Comparison of ENCODE assay signal across 21 cellular contexts in the genomic region with DNA sequence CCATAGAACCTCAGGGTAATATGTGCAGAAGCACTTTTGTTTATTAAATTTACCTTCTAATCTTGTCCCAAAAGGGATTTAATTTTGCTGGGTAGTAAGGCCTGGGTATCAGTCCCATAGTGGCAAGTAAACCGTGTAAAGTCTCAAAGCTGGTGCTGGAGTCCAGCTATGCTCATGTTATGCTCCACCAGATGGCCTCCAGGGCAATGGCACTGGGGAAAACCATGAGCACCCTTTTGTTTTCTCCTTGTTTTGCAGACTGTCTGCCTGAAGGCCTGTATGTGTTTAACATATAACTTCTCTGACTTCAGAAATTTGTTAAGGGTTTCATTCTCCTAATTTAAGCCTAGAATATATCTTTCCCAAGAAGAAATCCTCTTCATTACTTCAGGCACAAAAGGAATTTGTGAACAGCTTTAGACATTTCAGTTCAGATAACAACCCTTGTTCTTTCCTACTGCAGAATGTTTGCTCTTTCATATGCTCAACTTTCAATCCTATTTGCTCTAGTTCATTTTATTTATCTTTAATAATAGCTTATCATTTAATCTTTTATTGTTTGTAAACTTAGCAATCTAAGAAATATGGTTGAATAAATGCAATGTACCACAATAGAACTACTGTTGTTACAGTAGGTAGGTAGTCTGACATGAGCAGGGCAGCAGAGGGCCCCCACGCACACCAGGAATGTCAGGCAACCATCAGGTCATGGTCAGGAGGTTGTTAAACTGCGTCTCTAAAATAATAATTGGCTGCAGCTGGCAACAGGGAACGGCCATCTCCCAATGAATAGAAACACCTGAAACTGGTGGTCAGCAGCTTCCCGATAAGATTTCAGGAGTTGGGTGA.
A peak's percentile ranks its signal among the peaks of the same experiment; 100 is the strongest.
DNase-seq lines count a peak whose midpoint lies in the region; ATAC-seq and TF ChIP-seq lines count a peak whose summit lies in the region.
"Had no signal": no experiment of that assay in that cellular context is flagged by ENCODE, and none has a peak within 500 bp of the region (broad histone marks: within the 10 kb centered on the region; RNA-seq: fewer than 3 reads in every experiment).

No MANE protein-coding gene starts in this region.

- ATAC-seq in left lobe of liver: peak; percentile 34
- no peak for ATAC-seq in GM21367 (IDR thresholded peaks at IDR 0.05; ENCODE audit: unreplicated experiment)
- ATAC-seq: natural killer cell treated with Interleukin-12 subunit alpha and Interleukin-12 subunit beta and Interleukin-15 and Interleukin-18, amount 100 ng/mL, for 72 hours; stimulated activated effector memory CD8-positive, alpha-beta T cell treated with anti-CD3 and anti-CD28 coated beads, Interleukin-12 subunit alpha, Interleukin-12 subunit beta, amount 100 ng/mL, for 72 hours had no signal

- DNase-seq in DMS 273 (lab: John Stamatoyannopoulos, UW; ENCODE audit: unreplicated experiment) (peak; percentile 2), DMS 273 treated with DMSO at 0.1 percent for 48 hours (lab: John Stamatoyannopoulos, UW) (no peak), LNCaP clone FGC (ENCODE audit: low read depth) (no peak), SK-N-DZ (ENCODE audit: low spot score) (peak; percentile 7), left lobe of liver (ENCODE audit: low spot score) (no peak), nucleus accumbens (lab: John Stamatoyannopoulos, UW) (no peak), NCI-H1105 (lab: John Stamatoyannopoulos, UW) (no peak)
- DNase-seq: 8988T; activated CD4-positive, alpha-beta memory T cell treated with anti-CD3 and anti-CD28 coated beads, Interleukin-2, amount 10 ng/mL, durations not matched to agents 7 days and 5 days; activated T-cell treated with anti-CD3 and anti-CD28 coated beads, Interleukin-2, amount 50 U/mL, for 24 hours; dermis blood vessel endothelial cell; DMS79 treated with DMSO at 0.1 percent for 48 hours; H7; mesendoderm; NCI-H1694; NCI-H446 treated with DMSO at 0.1 percent for 48 hours; OCI-M1; upper lobe of left lung had no signal

- no peak overlapping the region for H3K4me3 ChIP-seq in LNCaP clone FGC (ENCODE audit: low read depth, low read length)
- H3K4me3 ChIP-seq: upper lobe of left lung had no signal

- peak; percentile 58 for TF ChIP-seq CTCF in LNCaP clone FGC (IDR thresholded peaks at IDR 0.05; ENCODE audit: control insufficient read depth, extremely low read depth, insufficient read depth)

Comparison
In these comparisons a context has a peak if more than half of its experiments do, and no peak if none do; other contexts are left out.
1. DNase-seq: peak in DMS 273 (single experiment) and SK-N-DZ (single experiment); none in DMS 273 treated with DMSO at 0.1 percent for 48 hours (single experiment), LNCaP clone FGC (single experiment), left lobe of liver (single experiment), nucleus accumbens (0 of 56) and NCI-H1105 (single experiment).